In the genomic region with DNA sequence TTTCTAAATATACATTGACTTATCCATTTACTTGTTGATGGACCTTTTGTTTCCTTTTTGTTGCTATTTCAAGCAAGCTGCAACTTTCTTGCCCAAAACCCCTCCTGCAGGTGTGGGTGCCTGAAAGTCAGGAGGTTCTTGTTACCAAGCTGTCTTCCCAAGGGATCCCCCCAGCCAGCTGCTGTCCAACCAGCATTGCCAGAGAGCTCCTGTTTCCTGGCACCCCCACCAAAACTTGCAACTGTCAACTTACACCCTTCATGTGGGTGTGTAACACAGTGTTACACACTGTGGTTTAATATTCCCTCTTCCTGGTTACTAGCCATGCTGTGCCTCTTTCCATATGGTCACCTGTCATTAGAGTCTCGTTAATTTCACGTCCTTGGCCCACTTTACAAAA, we compare ENCODE assay signal across 22 cellular contexts. TPM values are rescaled to one million over a fixed set of nuclear protein-coding genes. Genes with fewer than 3 reads are reported as not detected.
A peak's percentile ranks its signal among the peaks of the same experiment; 100 is the strongest.
DNase-seq lines count a peak whose midpoint lies in the region; ATAC-seq and TF ChIP-seq lines count a peak whose summit lies in the region.
"Had no signal": no experiment of that assay in that cellular context is flagged by ENCODE, and none has a peak within 500 bp of the region (broad histone marks: within the 10 kb centered on the region; RNA-seq: fewer than 3 reads in every experiment).

No MANE protein-coding gene starts in this region.

- H3K36me3 ChIP-seq in spleen = no peaks in the 10 kb centered on the region
- H3K36me3 ChIP-seq: BE2C, Peyer's patch, SJSA1 had no signal

- no peak overlapping the region for H3K4me3 ChIP-seq in spleen
- H3K4me3 ChIP-seq: Peyer's patch, SJSA1 had no signal

- CTCF ChIA-PET in T-cell (lab: Charles Lee) = no interaction called here
- CTCF ChIA-PET in WTC11 (lab: Charles Lee) = interaction anchor here (0.9 to 1.1 kb wide), 2 partner anchors 9 to 164 kb away, joined by 3 to 8 read pairs; partner anchors contain the start of gene IFITM10

- H3K27ac Mint-ChIP-seq in T-cell (peak overlapping the region; percentile 44 to 45), memory B cell (no peak overlapping the region), WTC11 (no peak overlapping the region)
- H3K27ac Mint-ChIP-seq: HFFc6 had no signal

- TF ChIP-seq CTCF in spleen (IDR thresholded peaks at IDR 0.05 in 8 of 11, conservative IDR thresholded peaks at IDR 0.05 in 3 of 11) (no peak), WTC11 (IDR thresholded peaks at IDR 0.05) (no peak)

- peaks cover 0 to 5% of the 10 kb centered on the region in 2 donors for H3K27me3 Mint-ChIP-seq in T-cell
- peaks cover 3% of the 10 kb centered on the region for H3K27me3 Mint-ChIP-seq in memory B cell
- H3K27me3 Mint-ChIP-seq in WTC11 (ENCODE audit: low read depth) = peaks cover 30% of the 10 kb centered on the region

- peaks cover 0 to 71% (median 4%) of the 10 kb centered on the region in 7 donors for H3K27me3 ChIP-seq in spleen (replicated peaks in 1 of 7)
- H3K27me3 ChIP-seq: BE2C, Peyer's patch, SJSA1 had no signal

- no peak overlapping the region for H3K27ac ChIP-seq in spleen
- H3K27ac ChIP-seq: HL-60, Peyer's patch, SJSA1 had no signal

- TF ChIP-seq POLR2A in spleen (IDR thresholded peaks at IDR 0.05) = no peak

- peaks cover 3 to 22% (median 9%) of the 10 kb centered on the region in 6 donors for H3K4me1 ChIP-seq in spleen
- H3K4me1 ChIP-seq: BE2C, Peyer's patch, SJSA1 had no signal

- POLR2A ChIA-PET in T-cell (lab: Charles Lee) = no interaction called here
- POLR2A ChIA-PET in WTC11 (lab: Charles Lee) = no interaction called here

- H3K4me1 Mint-ChIP-seq in T-cell (peaks cover 23 to 37% (median 31%) of the 10 kb centered on the region in 3 donors), memory B cell (peaks cover 31% of the 10 kb centered on the region), WTC11 (peaks cover 4% of the 10 kb centered on the region)

- peaks cover 0 to 6% (median 0%) of the 10 kb centered on the region in 8 donors for H3K9me3 ChIP-seq in spleen
- H3K9me3 ChIP-seq: BE2C, Peyer's patch, SJSA1 had no signal

- no peak overlapping the region for H3K4me3 Mint-ChIP-seq in T-cell
- H3K4me3 Mint-ChIP-seq in memory B cell = peak overlapping the region; percentile 16
- no peak overlapping the region for H3K4me3 Mint-ChIP-seq in WTC11
- H3K4me3 Mint-ChIP-seq: HFFc6 had no signal

- H3K9me3 Mint-ChIP-seq in T-cell (peaks cover 0 to 4% (median 0%) of the 10 kb centered on the region in 3 donors), memory B cell (peaks cover 7% of the 10 kb centered on the region), WTC11 (no peaks in the 10 kb centered on the region)
- H3K9me3 Mint-ChIP-seq: HFFc6 had no signal

- DNase-seq in NCI-H2107 treated with DMSO at 0.1 percent for 48 hours (lab: John Stamatoyannopoulos, UW; ENCODE audit: unreplicated experiment) (peak; percentile 61), NCI-H2107 (lab: John Stamatoyannopoulos, UW) (no peak), T-cell (no peak), memory B cell (ENCODE audit: low spot score in 2 of 2) (no peak), spleen (peak; percentile 12), WTC11 (ENCODE audit: low spot score) (no peak)
- no peak for DNase-seq in effector CD8-positive, alpha-beta T cell (lab: John Stamatoyannopoulos, UW)
- DNase-seq: 8988T; BE2C; CD8-positive, alpha-beta memory T cell; DMS79 treated with DMSO at 0.1 percent for 48 hours; H7; HFFc6; MM.1S; NCI-H1092 treated with DMSO at 0.1 percent for 48 hours; NCI-H446 treated with DMSO at 0.1 percent for 48 hours; Peyer's patch had no signal

- ATAC-seq in T-cell (replicated peaks in 1 of 4) = no peak
- no peak for ATAC-seq in memory B cell (ENCODE audit: low read depth)
- ATAC-seq in WTC11 = no peak
- no peak for ATAC-seq in GM19324 (IDR thresholded peaks at IDR 0.05; ENCODE audit: low FRiP score, unreplicated experiment)

- H3K36me3 Mint-ChIP-seq in T-cell (no peaks in the 10 kb centered on the region), memory B cell (peaks cover 5% of the 10 kb centered on the region), WTC11 (no peaks in the 10 kb centered on the region)

- WGBS in spleen, 5 donors = 67 to 81% (median 76%) methylated on average over 2 of the region's 2 CpGs

- intact Hi-C loops in spleen (cut with DNase I; ENCODE audit: low total_unique reads) = no loop called here

TF ChIP-seq in WTC11, 78 proteins besides CTCF, POLR2A, EP300 and RAD21:
- TF ChIP-seq NFE2L1 (CRISPR knock-in tag; IDR thresholded peaks at IDR 0.05) = no peak
- TF ChIP-seq, protein P1, sequence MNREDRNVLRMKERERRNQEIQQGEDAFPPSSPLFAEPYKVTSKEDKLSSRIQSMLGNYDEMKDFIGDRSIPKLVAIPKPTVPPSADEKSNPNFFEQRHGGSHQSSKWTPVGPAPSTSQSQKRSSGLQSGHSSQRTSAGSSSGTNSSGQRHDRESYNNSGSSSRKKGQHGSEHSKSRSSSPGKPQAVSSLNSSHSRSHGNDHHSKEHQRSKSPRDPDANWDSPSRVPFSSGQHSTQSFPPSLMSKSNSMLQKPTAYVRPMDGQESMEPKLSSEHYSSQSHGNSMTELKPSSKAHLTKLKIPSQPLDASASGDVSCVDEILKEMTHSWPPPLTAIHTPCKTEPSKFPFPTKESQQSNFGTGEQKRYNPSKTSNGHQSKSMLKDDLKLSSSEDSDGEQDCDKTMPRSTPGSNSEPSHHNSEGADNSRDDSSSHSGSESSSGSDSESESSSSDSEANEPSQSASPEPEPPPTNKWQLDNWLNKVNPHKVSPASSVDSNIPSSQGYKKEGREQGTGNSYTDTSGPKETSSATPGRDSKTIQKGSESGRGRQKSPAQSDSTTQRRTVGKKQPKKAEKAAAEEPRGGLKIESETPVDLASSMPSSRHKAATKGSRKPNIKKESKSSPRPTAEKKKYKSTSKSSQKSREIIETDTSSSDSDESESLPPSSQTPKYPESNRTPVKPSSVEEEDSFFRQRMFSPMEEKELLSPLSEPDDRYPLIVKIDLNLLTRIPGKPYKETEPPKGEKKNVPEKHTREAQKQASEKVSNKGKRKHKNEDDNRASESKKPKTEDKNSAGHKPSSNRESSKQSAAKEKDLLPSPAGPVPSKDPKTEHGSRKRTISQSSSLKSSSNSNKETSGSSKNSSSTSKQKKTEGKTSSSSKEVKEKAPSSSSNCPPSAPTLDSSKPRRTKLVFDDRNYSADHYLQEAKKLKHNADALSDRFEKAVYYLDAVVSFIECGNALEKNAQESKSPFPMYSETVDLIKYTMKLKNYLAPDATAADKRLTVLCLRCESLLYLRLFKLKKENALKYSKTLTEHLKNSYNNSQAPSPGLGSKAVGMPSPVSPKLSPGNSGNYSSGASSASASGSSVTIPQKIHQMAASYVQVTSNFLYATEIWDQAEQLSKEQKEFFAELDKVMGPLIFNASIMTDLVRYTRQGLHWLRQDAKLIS (CRISPR knock-in tag; IDR thresholded peaks at IDR 0.05; ENCODE audit: borderline replicate concordance) = no peak
- no peak for TF ChIP-seq E2F5 (CRISPR knock-in tag; IDR thresholded peaks at IDR 0.05)
- no peak for TF ChIP-seq CREM (CRISPR knock-in tag; IDR thresholded peaks at IDR 0.05)
- no peak for TF ChIP-seq ERG (CRISPR knock-in tag; IDR thresholded peaks at IDR 0.05)
- no peak for TF ChIP-seq CBFB (CRISPR knock-in tag; IDR thresholded peaks at IDR 0.05; ENCODE audit: low read depth)
- TF ChIP-seq, protein P2, sequence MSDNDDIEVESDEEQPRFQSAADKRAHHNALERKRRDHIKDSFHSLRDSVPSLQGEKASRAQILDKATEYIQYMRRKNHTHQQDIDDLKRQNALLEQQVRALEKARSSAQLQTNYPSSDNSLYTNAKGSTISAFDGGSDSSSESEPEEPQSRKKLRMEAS (CRISPR knock-in tag; IDR thresholded peaks at IDR 0.05) = no peak

RNA-seq across cellular contexts. Expression of gene KRTAP5-1, which starts 1.6 kb away (rescaled TPM):
- total RNA-seq in T-cell (not detected), spleen (not detected), WTC11 (2021) (not detected in 3 replicates)
- polyA plus RNA-seq in spleen = not detected
- total RNA-seq: CD8-positive, alpha-beta memory T cell; H7; HFFc6; LHCN-M2; Peyer's patch; SJSA1 had no signal
- polyA plus RNA-seq: AG04450; CD8-positive, alpha-beta memory T cell had no signal

RNA-seq across cellular contexts. Expression of gene KRTAP5-2, which starts 11.4 kb away (rescaled TPM):
- total RNA-seq in T-cell (not detected), spleen (not detected), WTC11 (2021) (not detected in 3 replicates)
- polyA plus RNA-seq in spleen = not detected
- total RNA-seq: CD8-positive, alpha-beta memory T cell; H7; HFFc6; LHCN-M2; Peyer's patch; SJSA1 had no signal
- polyA plus RNA-seq: AG04450 had no signal

RNA-seq across cellular contexts. Expression of gene DUSP8, which starts 14.6 kb away (rescaled TPM):
- total RNA-seq in T-cell = 10 to 100 TPM in 2 of 5 donors, 1 to 10 TPM in 3; 5.2 to 64.3 (median 8.7) TPM
- 10 to 100 TPM in 1 of 7 donors, 1 to 10 TPM in 6; 1.4 to 18.4 (median 3.1) TPM for total RNA-seq in spleen
- 1 to 10 TPM in 1 of 3 donors, under 1 TPM in 2; 0.38 to 3.2 (median 0.87) TPM for polyA plus RNA-seq in spleen
- 1.7 to 2.5 TPM (median 2.4 TPM) in 3 replicates for total RNA-seq in WTC11 (2021)
- total RNA-seq: LHCN-M2 had no signal

RNA-seq across cellular contexts. Expression of gene KRTAP5-3, which starts 21.6 kb away (rescaled TPM):
- not detected for total RNA-seq in T-cell
- total RNA-seq in spleen = not detected
- not detected for polyA plus RNA-seq in spleen
- total RNA-seq in WTC11 (2021) = not detected in 3 replicates
- total RNA-seq: CD8-positive, alpha-beta memory T cell; H7; HFFc6; LHCN-M2; Peyer's patch; SJSA1 had no signal
- polyA plus RNA-seq: AG04450; CD8-positive, alpha-beta memory T cell had no signal

RNA-seq across cellular contexts. Expression of gene KRTAP5-4, which starts 35.2 kb away (rescaled TPM):
- total RNA-seq in T-cell (not detected), spleen (not detected), WTC11 (2021) (not detected in 3 replicates)
- polyA plus RNA-seq in spleen = not detected
- total RNA-seq: CD8-positive, alpha-beta memory T cell; H7; HFFc6; LHCN-M2; Peyer's patch; SJSA1 had no signal
- polyA plus RNA-seq: AG04450; CD8-positive, alpha-beta memory T cell had no signal

Comparison
In these comparisons a context has a peak if more than half of its experiments do, and no peak if none do; other contexts are left out.
1. DNase-seq: peak in NCI-H2107 treated with DMSO at 0.1 percent for 48 hours (single experiment) and spleen (single experiment); none in NCI-H2107 (single experiment), T-cell (0 of 34), memory B cell (0 of 2), effector CD8-positive, alpha-beta T cell (single experiment) and WTC11 (single experiment).
2. H3K27ac Mint-ChIP-seq: peak in T-cell (2 of 2); none in memory B cell (single experiment) and WTC11 (single experiment).